ENCODE assay signal across 15 cellular contexts in genomic region chr22:37509026-37509886, GRCh38. TPM values are rescaled to one million over a fixed set of nuclear protein-coding genes. Genes with fewer than 3 reads are reported as not detected.
A peak's percentile ranks its signal among the peaks of the same experiment; 100 is the strongest.
DNase-seq lines count a peak whose midpoint lies in the region; ATAC-seq and TF ChIP-seq lines count a peak whose summit lies in the region.
"Had no signal": no experiment of that assay in that cellular context is flagged by ENCODE, and none has a peak within 500 bp of the region (broad histone marks: within the 10 kb centered on the region; RNA-seq: fewer than 3 reads in every experiment).

No MANE protein-coding gene starts in this region.

- peak overlapping the region in 1 of 2 donors; percentile 37 for H3K9ac ChIP-seq in colonic mucosa (ENCODE audit: low read depth in 2 of 2, low read length in 2 of 2)

- H3K27ac Mint-ChIP-seq in Calu3 (ENCODE audit: unreplicated experiment) (peak overlapping the region; percentile 75), progenitor cell of endocrine pancreas (peak overlapping the region; percentile 94)
- H3K27ac Mint-ChIP-seq: activated naive CD8-positive, alpha-beta T cell treated with anti-CD3 and anti-CD28 coated beads, Interleukin-2, amount 10 ng/mL, durations not matched to agents 7 days and 5 days; stimulated activated naive B cell treated with anti-CD40 and anti-IgM and Interleukin-4, amounts not matched to agents 10 μg/mL and 1 μg/mL and 100 μg/mL, for 72 hours had no signal

- H3K4me1 Mint-ChIP-seq in Calu3 (ENCODE audit: low read depth, unreplicated experiment) (peaks cover 51% of the 10 kb centered on the region), progenitor cell of endocrine pancreas (ENCODE audit: low read depth) (peaks cover 45% of the 10 kb centered on the region)
- H3K4me1 Mint-ChIP-seq: activated naive CD8-positive, alpha-beta T cell treated with anti-CD3 and anti-CD28 coated beads, Interleukin-2, amount 10 ng/mL, durations not matched to agents 7 days and 5 days; stimulated activated naive B cell treated with anti-CD40 and anti-IgM and Interleukin-4, amounts not matched to agents 10 μg/mL and 1 μg/mL and 100 μg/mL, for 72 hours had no signal

- no peak for TF ChIP-seq CTCF in Calu3 (IDR thresholded peaks at IDR 0.05; ENCODE audit: unreplicated experiment)
- no peak for TF ChIP-seq CTCF in colonic mucosa (IDR thresholded peaks at IDR 0.05)
- no peak for TF ChIP-seq CTCF in left lung (IDR thresholded peaks at IDR 0.05)
- TF ChIP-seq CTCF in progenitor cell of endocrine pancreas (IDR thresholded peaks at IDR 0.05; ENCODE audit: unreplicated experiment), result no peak

- DNase-seq in Calu3, result no peak
- DNase-seq in colonic mucosa, result no peak
- DNase-seq in left lung, result peak in 1 of 2 donors; percentile 28
- no peak for DNase-seq in progenitor cell of endocrine pancreas (ENCODE audit: low spot score, unreplicated experiment)
- DNase-seq in RKO (ENCODE audit: low spot score), result no peak
- no peak for DNase-seq in stimulated activated CD4-positive, alpha-beta T cell treated with anti-CD3 and anti-CD28 coated beads, Interleukin-2, amount 100 ng/mL, for 24 hours
- DNase-seq in NCI-H2081 (lab: John Stamatoyannopoulos, UW), result no peak
- DNase-seq: activated CD4-positive, CD25-positive, alpha-beta regulatory T cell; activated naive CD8-positive, alpha-beta T cell treated with anti-CD3 and anti-CD28 coated beads, Interleukin-2, amount 10 ng/mL, durations not matched to agents 7 days and 5 days; activated T-cell treated with anti-CD3 and anti-CD28 coated beads, Interleukin-2, amount 50 U/mL, for 1 hour; GOT3; stimulated activated naive B cell treated with anti-CD40 and anti-IgM and Interleukin-4, amounts not matched to agents 10 μg/mL and 1 μg/mL and 100 μg/mL, for 72 hours; SW 1271 had no signal

- peaks cover 72% of the 10 kb centered on the region for H3K36me3 Mint-ChIP-seq in Calu3 (ENCODE audit: insufficient read depth, unreplicated experiment)
- peaks cover 14% of the 10 kb centered on the region for H3K36me3 Mint-ChIP-seq in progenitor cell of endocrine pancreas (ENCODE audit: insufficient read depth)
- H3K36me3 Mint-ChIP-seq: activated naive CD8-positive, alpha-beta T cell treated with anti-CD3 and anti-CD28 coated beads, Interleukin-2, amount 10 ng/mL, durations not matched to agents 7 days and 5 days; stimulated activated naive B cell treated with anti-CD40 and anti-IgM and Interleukin-4, amounts not matched to agents 10 μg/mL and 1 μg/mL and 100 μg/mL, for 72 hours had no signal

- CTCF ChIA-PET in Calu3 (lab: Charles Lee), result interaction anchor here (0.9 kb wide), 1 partner anchor 58 kb away, joined by 3 read pairs; no protein-coding TSS in a partner anchor

- H3K9me3 ChIP-seq in colonic mucosa (no peaks in the 10 kb centered on the region), left lung (no peaks in the 10 kb centered on the region)

- intact Hi-C loops in Calu3 (cut with micrococcal nuclease; ENCODE audit: unreplicated experiment), result no loop called here
- intact Hi-C loops in colonic mucosa (cut with DNase I), result no loop called here
- intact Hi-C loops in left lung (cut with DNase I), result no loop called here

- H3K9me3 Mint-ChIP-seq in Calu3 (ENCODE audit: low read depth, unreplicated experiment), result no peaks in the 10 kb centered on the region
- H3K9me3 Mint-ChIP-seq in progenitor cell of endocrine pancreas (ENCODE audit: low read depth), result no peaks in the 10 kb centered on the region
- H3K9me3 Mint-ChIP-seq: activated naive CD8-positive, alpha-beta T cell treated with anti-CD3 and anti-CD28 coated beads, Interleukin-2, amount 10 ng/mL, durations not matched to agents 7 days and 5 days; stimulated activated naive B cell treated with anti-CD40 and anti-IgM and Interleukin-4, amounts not matched to agents 10 μg/mL and 1 μg/mL and 100 μg/mL, for 72 hours had no signal

- no peaks in the 10 kb centered on the region for H3K27me3 ChIP-seq in colonic mucosa
- H3K27me3 ChIP-seq in left lung, result no peaks in the 10 kb centered on the region

- H3K27me3 Mint-ChIP-seq in Calu3 (ENCODE audit: unreplicated experiment) (no peaks in the 10 kb centered on the region), progenitor cell of endocrine pancreas (no peaks in the 10 kb centered on the region)

- BruUV-seq in Calu3 (replicated peaks; lab: Mats Ljungman, UMichigan), result no TSS peak

- ATAC-seq in left lung, result peak; percentile 50
- ATAC-seq in HG03378 (IDR thresholded peaks at IDR 0.05; ENCODE audit: unreplicated experiment), result no peak
- ATAC-seq: stimulated activated naive B cell treated with anti-CD40 and anti-IgM and Interleukin-4, amounts not matched to agents 10 μg/mL and 1 μg/mL and 100 μg/mL, for 72 hours had no signal

- no peaks in the 10 kb centered on the region for H3K36me3 ChIP-seq in colonic mucosa
- no peaks in the 10 kb centered on the region for H3K36me3 ChIP-seq in left lung

- H3K4me3 ChIP-seq in colonic mucosa, result no peak overlapping the region
- no peak overlapping the region for H3K4me3 ChIP-seq in left lung

- peak overlapping the region; percentile 46 for H3K27ac ChIP-seq in colonic mucosa
- H3K27ac ChIP-seq in left lung, result peak overlapping the region; percentile 33 to 68

- H3K4me1 ChIP-seq in colonic mucosa (peaks cover 17% of the 10 kb centered on the region), left lung (peaks cover 14 to 25% of the 10 kb centered on the region in 2 donors)

- H3K4me3 Mint-ChIP-seq in Calu3 (ENCODE audit: low read depth, unreplicated experiment) (peak overlapping the region; percentile 24), progenitor cell of endocrine pancreas (ENCODE audit: low read depth) (no peak overlapping the region)
- H3K4me3 Mint-ChIP-seq: activated naive CD8-positive, alpha-beta T cell treated with anti-CD3 and anti-CD28 coated beads, Interleukin-2, amount 10 ng/mL, durations not matched to agents 7 days and 5 days; stimulated activated naive B cell treated with anti-CD40 and anti-IgM and Interleukin-4, amounts not matched to agents 10 μg/mL and 1 μg/mL and 100 μg/mL, for 72 hours had no signal

RNA-seq across cellular contexts. Expression of gene CARD10, which starts 10.0 kb away (rescaled TPM):
- total RNA-seq in Calu3 (2022) (40.5 and 49.2 TPM in 2 replicates), colonic mucosa (10 to 100 TPM; 59.3 to 60.5 TPM), left lung (10 to 100 TPM; 10.3 to 13.6 TPM), progenitor cell of endocrine pancreas (44.1 and 46.7 TPM in 2 replicates)
- total RNA-seq: mononuclear cell had no signal

RNA-seq across cellular contexts. Expression of gene MFNG, which starts 23.1 kb away (rescaled TPM):
- total RNA-seq in Calu3 (2022) (19.0 and 22.1 TPM in 2 replicates), colonic mucosa (10 to 100 TPM in 1 of 2 donors, 1 to 10 TPM in 1; 6.5 to 10.7 TPM), left lung (10 to 100 TPM; 24.4 to 46.4 TPM), progenitor cell of endocrine pancreas (3.2 and 5.9 TPM in 2 replicates)

RNA-seq across cellular contexts. Expression of gene CDC42EP1, which starts 51.0 kb away (rescaled TPM):
- total RNA-seq in Calu3 (2022) (156 and 162 TPM in 2 replicates), colonic mucosa (10 to 100 TPM; 66.1 to 97.0 TPM), left lung (10 to 100 TPM; 74.0 to 84.3 TPM), progenitor cell of endocrine pancreas (52.6 TPM in 2 replicates)
